ENCODE assay signal across 2 cellular contexts in the genomic region with DNA sequence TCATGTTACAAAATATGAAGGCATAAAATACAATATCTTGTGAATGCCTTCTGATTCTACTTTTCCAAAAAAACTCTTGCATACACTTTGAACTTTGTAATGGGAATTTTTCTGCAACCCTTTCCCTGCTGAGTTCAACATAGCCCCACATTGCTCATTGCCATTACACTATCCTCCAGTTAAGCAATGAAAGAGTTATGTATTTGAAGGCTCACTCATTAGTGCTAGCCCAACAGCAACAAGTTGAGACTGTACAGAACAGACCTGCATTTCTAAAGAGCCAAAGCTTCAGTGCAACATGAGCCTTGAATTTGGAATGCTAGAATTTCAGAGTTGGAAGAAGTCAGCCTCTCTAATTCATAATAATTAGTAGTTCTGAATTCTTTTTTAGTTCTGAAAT.
TF ChIP-seq lines count a peak whose summit lies in the region.

No MANE protein-coding gene starts in this region.

TF ChIP-seq in K562, 482 proteins besides CTCF, POLR2A, EP300 and RAD21:
- TF ChIP-seq CREB3 (tag; conservative IDR thresholded peaks at IDR 0.05; ENCODE audit: low read depth) (no peak), THAP7 (CRISPR knock-in tag; IDR thresholded peaks at IDR 0.05) (no peak), ZC3H8 (IDR thresholded peaks at IDR 0.05) (no peak), E2F6 (IDR thresholded peaks at IDR 0.05; ENCODE audit: borderline replicate concordance in 1 of 2, extremely low read depth in 1 of 2, insufficient read depth in 1 of 2, insufficient read length in 1 of 2, low read depth in 1 of 2, low read length in 1 of 2, poor library complexity in 1 of 2, severe bottlenecking in 1 of 2) (no peak), POLR2AphosphoS2 (IDR thresholded peaks at IDR 0.05; ENCODE audit: low read length) (no peak), ELF4 (CRISPR knock-in tag; IDR thresholded peaks at IDR 0.05) (no peak), BCL6 (CRISPR knock-in tag; IDR thresholded peaks at IDR 0.05) (no peak), ZNF639 (CRISPR knock-in tag; conservative IDR thresholded peaks at IDR 0.05 in 1 of 2, IDR thresholded peaks at IDR 0.05 in 1 of 2) (no peak), ZNF175 (CRISPR knock-in tag; IDR thresholded peaks at IDR 0.05; ENCODE audit: low read depth) (no peak), ZNF146 (CRISPR knock-in tag; IDR thresholded peaks at IDR 0.05; ENCODE audit: unreplicated experiment) (no peak), CEBPZ (IDR thresholded peaks at IDR 0.05; ENCODE audit: borderline replicate concordance, low read depth, low read length) (no peak), DDX20 (tag; IDR thresholded peaks at IDR 0.05; ENCODE audit: low read depth) (no peak), TSC22D4 (tag; IDR thresholded peaks at IDR 0.05) (no peak), FOXJ2 (tag; IDR thresholded peaks at IDR 0.05) (no peak)
- TF ChIP-seq, protein P1, sequence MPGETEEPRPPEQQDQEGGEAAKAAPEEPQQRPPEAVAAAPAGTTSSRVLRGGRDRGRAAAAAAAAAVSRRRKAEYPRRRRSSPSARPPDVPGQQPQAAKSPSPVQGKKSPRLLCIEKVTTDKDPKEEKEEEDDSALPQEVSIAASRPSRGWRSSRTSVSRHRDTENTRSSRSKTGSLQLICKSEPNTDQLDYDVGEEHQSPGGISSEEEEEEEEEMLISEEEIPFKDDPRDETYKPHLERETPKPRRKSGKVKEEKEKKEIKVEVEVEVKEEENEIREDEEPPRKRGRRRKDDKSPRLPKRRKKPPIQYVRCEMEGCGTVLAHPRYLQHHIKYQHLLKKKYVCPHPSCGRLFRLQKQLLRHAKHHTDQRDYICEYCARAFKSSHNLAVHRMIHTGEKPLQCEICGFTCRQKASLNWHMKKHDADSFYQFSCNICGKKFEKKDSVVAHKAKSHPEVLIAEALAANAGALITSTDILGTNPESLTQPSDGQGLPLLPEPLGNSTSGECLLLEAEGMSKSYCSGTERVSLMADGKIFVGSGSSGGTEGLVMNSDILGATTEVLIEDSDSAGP (CRISPR knock-in tag; IDR thresholded peaks at IDR 0.05): no peak

TF ChIP-seq in HepG2, 621 proteins besides CTCF, POLR2A, EP300 and RAD21:
- peak; percentile 91 for TF ChIP-seq ZNF652 (CRISPR knock-in tag; IDR thresholded peaks at IDR 0.05; ENCODE audit: borderline replicate concordance, low read depth)
- no peak for TF ChIP-seq ZSCAN20 (CRISPR knock-in tag; IDR thresholded peaks at IDR 0.05; ENCODE audit: borderline replicate concordance)
